Comparison of ENCODE assay signal across 8 cellular contexts in the genomic region with DNA sequence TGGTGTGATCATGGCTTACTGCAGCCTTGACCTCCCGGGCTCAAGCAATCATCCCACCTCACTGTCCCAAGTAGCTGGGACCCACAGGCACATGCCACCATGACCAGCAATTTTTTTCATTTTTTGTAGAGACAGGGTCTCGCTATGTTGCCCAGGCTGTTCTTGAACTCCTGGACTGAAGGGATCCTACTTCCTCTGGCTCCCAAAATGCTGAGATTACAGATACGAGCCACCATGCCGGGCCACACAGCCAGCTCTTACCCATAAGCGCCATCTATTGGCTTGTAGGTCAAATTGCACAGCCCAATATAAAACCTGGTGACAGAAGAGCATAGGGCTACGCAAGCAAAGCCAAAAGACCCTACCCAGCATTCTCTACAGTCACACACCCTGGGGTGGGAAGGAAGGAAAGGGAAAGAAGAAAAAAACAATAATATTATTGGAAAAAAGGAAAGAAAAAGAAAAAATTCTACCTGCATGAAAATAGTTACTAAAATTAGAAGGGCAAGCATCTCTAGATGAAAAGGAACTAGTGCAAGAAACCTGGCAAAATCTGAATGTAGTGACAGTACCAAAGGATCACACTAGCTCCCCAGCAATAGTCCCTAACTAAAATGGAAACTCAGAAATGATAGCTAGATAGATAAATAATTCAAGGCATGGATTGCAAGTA. TPM values are rescaled to one million over a fixed set of nuclear protein-coding genes. Genes with fewer than 3 reads are reported as not detected.
DNase-seq lines count a peak whose midpoint lies in the region; ATAC-seq, FAIRE-seq and TF ChIP-seq lines count a peak whose summit lies in the region.

No MANE protein-coding gene starts in this region.

- H3K9me3 Mint-ChIP-seq in activated T-cell treated with anti-CD3 and anti-CD28 coated beads, Interleukin-2, amount 50 U/mL, for 24 hours: no peaks in the 10 kb centered on the region

- POLR2A ChIA-PET in HCT116 (lab: Charles Lee): no interaction called here

- intact Hi-C loops in HCT116 (cut with micrococcal nuclease): loop anchor here (2.0 to 5.0 kb wide), 3 partner anchors 60 to 262 kb away; no protein-coding TSS in a partner anchor

- WGBS in small intestine, 3 donors: 35 to 44% (median 36%) methylated on average over 6 of the region's 6 CpGs

- H3K27me3 ChIP-seq in HCT116 (ENCODE audit: insufficient read depth, low read length) (peaks cover 32% of the 10 kb centered on the region), WERI-Rb-1 (ENCODE audit: insufficient read depth, low read depth, severe bottlenecking) (no peaks in the 10 kb centered on the region), small intestine (ENCODE audit: control insufficient read depth in 2 of 2, insufficient read depth in 2 of 2, low read length in 2 of 2) (no peaks in the 10 kb centered on the region)

- no peak for FAIRE-seq in small intestine (lab: Jason Lieb, UNC)

- no peak overlapping the region for H3K4me3 Mint-ChIP-seq in activated T-cell treated with anti-CD3 and anti-CD28 coated beads, Interleukin-2, amount 50 U/mL, for 24 hours

- H3K4me3 ChIP-seq in HCT116 (replicated peaks in 1 of 2; ENCODE audit: low read depth in 1 of 2, low read length in 2 of 2) (no peak overlapping the region), WERI-Rb-1 (ENCODE audit: low read depth, low read length) (no peak overlapping the region), small intestine (ENCODE audit: low read depth in 1 of 2, low read length in 2 of 2) (no peak overlapping the region)

- no peaks in the 10 kb centered on the region for H3K36me3 Mint-ChIP-seq in activated T-cell treated with anti-CD3 and anti-CD28 coated beads, Interleukin-2, amount 50 U/mL, for 24 hours (ENCODE audit: low read depth)

- H3K4me1 ChIP-seq in HCT116 (ENCODE audit: control insufficient read depth in 1 of 2, insufficient read depth in 2 of 2, low read length in 2 of 2) (no peaks in the 10 kb centered on the region), small intestine (ENCODE audit: control insufficient read depth in 2 of 2, insufficient read depth in 1 of 2, low read depth in 1 of 2, low read length in 1 of 2) (no peaks in the 10 kb centered on the region)

- peak; percentile 67 to 78 (median 78) for TF ChIP-seq CTCF in HCT116 (IDR thresholded peaks at IDR 0.05 in 2 of 3, conservative IDR thresholded peaks at IDR 0.05 in 1 of 3; ENCODE audit: borderline replicate concordance in 1 of 3, insufficient read depth in 1 of 3, low read depth in 2 of 3, low read length in 2 of 3)
- peak; percentile 82 for TF ChIP-seq CTCF in WERI-Rb-1 (IDR thresholded peaks at IDR 0.05; ENCODE audit: low read depth, low read length)

- CTCF ChIA-PET in HCT116 (lab: Charles Lee): interaction anchor here (0.6 to 2.0 kb wide), 6 partner anchors 12 to 292 kb away, joined by 3 to 7 read pairs (median 4); no protein-coding TSS in a partner anchor

- TF ChIP-seq RAD21 in HCT116 (IDR thresholded peaks at IDR 0.05; ENCODE audit: low read depth): peak; percentile 74

- RAD21 ChIA-PET in HCT116 (lab: Charles Lee; ENCODE audit: low non-redundant PET in 1 of 2, low total read pairs in 2 of 2, uncharacterized antibody in 2 of 2, unreplicated experiment in 2 of 2): no interaction called here

- no peak overlapping the region for H2AFZ ChIP-seq in HCT116 (ENCODE audit: low read depth, low read length, poor library complexity, severe bottlenecking)

- DNase-seq in activated T-cell treated with anti-CD3 and anti-CD28 coated beads, Interleukin-2, amount 50 U/mL, for 48 hours: peak; percentile 25 to 34
- DNase-seq in activated T-cell treated with anti-CD3 and anti-CD28 coated beads, Interleukin-2, amount 50 U/mL, for 24 hours: no peak
- peak; percentile 27 for DNase-seq in HCT116 (ENCODE audit: low read depth, low spot score)
- peak; percentile 51 for DNase-seq in NCI-H1105 (lab: John Stamatoyannopoulos, UW)
- peak; percentile 47 for DNase-seq in WERI-Rb-1
- DNase-seq in germinal center (ENCODE audit: low spot score): peak; percentile 23
- DNase-seq in small intestine: peak; percentile 5

- H3K27me3 Mint-ChIP-seq in activated T-cell treated with anti-CD3 and anti-CD28 coated beads, Interleukin-2, amount 50 U/mL, for 24 hours: peaks cover 36% of the 10 kb centered on the region

- H3K27ac ChIP-seq in HCT116 (ENCODE audit: low read depth, low read length) (no peak overlapping the region), WERI-Rb-1 (no peak overlapping the region), small intestine (ENCODE audit: low read depth in 1 of 2, low read length in 1 of 2) (no peak overlapping the region)

- no peaks in the 10 kb centered on the region for H4K20me1 ChIP-seq in HCT116 (ENCODE audit: insufficient read depth)

- H3K9ac ChIP-seq in HCT116 (ENCODE audit: low read length): no peak overlapping the region

- H3K36me3 ChIP-seq in HCT116 (ENCODE audit: control insufficient read depth in 1 of 2, insufficient read depth in 2 of 2, low read length in 2 of 2) (no peaks in the 10 kb centered on the region), WERI-Rb-1 (no peaks in the 10 kb centered on the region), small intestine (ENCODE audit: control insufficient read depth in 2 of 2, insufficient read depth in 2 of 2, low read length in 2 of 2) (no peaks in the 10 kb centered on the region)

- BruUV-seq in HCT116 (replicated peaks; lab: Mats Ljungman, UMichigan): no TSS peak

- H3K79me2 ChIP-seq in HCT116 (ENCODE audit: insufficient read depth, low read length): no peaks in the 10 kb centered on the region

- TF ChIP-seq POLR2A in HCT116 (IDR thresholded peaks at IDR 0.05; ENCODE audit: borderline replicate concordance, extremely low read depth, insufficient read depth, insufficient read length): no peak

- no peak overlapping the region for H3K4me2 ChIP-seq in HCT116 (ENCODE audit: low read length)

- H3K9me3 ChIP-seq in HCT116 (ENCODE audit: control insufficient read depth in 1 of 2, insufficient read depth in 1 of 2, low read depth in 1 of 2, low read length in 2 of 2): no peaks in the 10 kb centered on the region
- H3K9me3 ChIP-seq in WERI-Rb-1 (ENCODE audit: severe bottlenecking): no peaks in the 10 kb centered on the region
- no peaks in the 10 kb centered on the region for H3K9me3 ChIP-seq in small intestine (ENCODE audit: control insufficient read depth, low read depth)

- H3K4me1 Mint-ChIP-seq in activated T-cell treated with anti-CD3 and anti-CD28 coated beads, Interleukin-2, amount 50 U/mL, for 24 hours (ENCODE audit: low read depth): no peaks in the 10 kb centered on the region

- ATAC-seq in HCT116: peak; percentile 94
- no peak for ATAC-seq in activated CD4-positive, CD25-positive, alpha-beta regulatory T cell treated with anti-CD3 and anti-CD28 coated beads, Interleukin-2, amount 50 U/mL, for 24 hours

- no peak overlapping the region for H3K27ac Mint-ChIP-seq in activated T-cell treated with anti-CD3 and anti-CD28 coated beads, Interleukin-2, amount 50 U/mL, for 24 hours

- H3K9me2 ChIP-seq in HCT116 (ENCODE audit: insufficient read depth): no peaks in the 10 kb centered on the region

TF ChIP-seq in HCT116, 20 proteins besides CTCF, POLR2A, EP300 and RAD21 (continues in another document):
- TF ChIP-seq CEBPB (IDR thresholded peaks at IDR 0.05; ENCODE audit: low read depth): no peak
- TF ChIP-seq SP1 (IDR thresholded peaks at IDR 0.05; ENCODE audit: low read depth): no peak
- TF ChIP-seq TCF7L2 (IDR thresholded peaks at IDR 0.05; ENCODE audit: borderline replicate concordance, extremely low read depth, insufficient read depth, insufficient read length): no peak
- TF ChIP-seq YY1 (IDR thresholded peaks at IDR 0.05; ENCODE audit: extremely low read depth, insufficient replicate concordance, low read depth, low read length): no peak
- TF ChIP-seq, protein P1, sequence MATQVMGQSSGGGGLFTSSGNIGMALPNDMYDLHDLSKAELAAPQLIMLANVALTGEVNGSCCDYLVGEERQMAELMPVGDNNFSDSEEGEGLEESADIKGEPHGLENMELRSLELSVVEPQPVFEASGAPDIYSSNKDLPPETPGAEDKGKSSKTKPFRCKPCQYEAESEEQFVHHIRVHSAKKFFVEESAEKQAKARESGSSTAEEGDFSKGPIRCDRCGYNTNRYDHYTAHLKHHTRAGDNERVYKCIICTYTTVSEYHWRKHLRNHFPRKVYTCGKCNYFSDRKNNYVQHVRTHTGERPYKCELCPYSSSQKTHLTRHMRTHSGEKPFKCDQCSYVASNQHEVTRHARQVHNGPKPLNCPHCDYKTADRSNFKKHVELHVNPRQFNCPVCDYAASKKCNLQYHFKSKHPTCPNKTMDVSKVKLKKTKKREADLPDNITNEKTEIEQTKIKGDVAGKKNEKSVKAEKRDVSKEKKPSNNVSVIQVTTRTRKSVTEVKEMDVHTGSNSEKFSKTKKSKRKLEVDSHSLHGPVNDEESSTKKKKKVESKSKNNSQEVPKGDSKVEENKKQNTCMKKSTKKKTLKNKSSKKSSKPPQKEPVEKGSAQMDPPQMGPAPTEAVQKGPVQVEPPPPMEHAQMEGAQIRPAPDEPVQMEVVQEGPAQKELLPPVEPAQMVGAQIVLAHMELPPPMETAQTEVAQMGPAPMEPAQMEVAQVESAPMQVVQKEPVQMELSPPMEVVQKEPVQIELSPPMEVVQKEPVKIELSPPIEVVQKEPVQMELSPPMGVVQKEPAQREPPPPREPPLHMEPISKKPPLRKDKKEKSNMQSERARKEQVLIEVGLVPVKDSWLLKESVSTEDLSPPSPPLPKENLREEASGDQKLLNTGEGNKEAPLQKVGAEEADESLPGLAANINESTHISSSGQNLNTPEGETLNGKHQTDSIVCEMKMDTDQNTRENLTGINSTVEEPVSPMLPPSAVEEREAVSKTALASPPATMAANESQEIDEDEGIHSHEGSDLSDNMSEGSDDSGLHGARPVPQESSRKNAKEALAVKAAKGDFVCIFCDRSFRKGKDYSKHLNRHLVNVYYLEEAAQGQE (IDR thresholded peaks at IDR 0.05; ENCODE audit: low read depth): no peak
- no peak for TF ChIP-seq JUND (IDR thresholded peaks at IDR 0.05)
- no peak for TF ChIP-seq FOSL1 (IDR thresholded peaks at IDR 0.05; ENCODE audit: low read depth)

RNA-seq across cellular contexts. Expression of a gene that starts 29.4 kb away (rescaled TPM):
- not detected for total RNA-seq in HCT116 (2021; ENCODE audit: unreplicated experiment)
- not detected in 2 replicates for polyA plus RNA-seq in HCT116 (2012)
- 1 to 10 TPM in 1 of 3 donors, under 1 TPM in 1, not detected in 1; 0.54 to 1.6 TPM for polyA plus RNA-seq in small intestine
